ENCODE assay signal across 9 cellular contexts in the genomic region with DNA sequence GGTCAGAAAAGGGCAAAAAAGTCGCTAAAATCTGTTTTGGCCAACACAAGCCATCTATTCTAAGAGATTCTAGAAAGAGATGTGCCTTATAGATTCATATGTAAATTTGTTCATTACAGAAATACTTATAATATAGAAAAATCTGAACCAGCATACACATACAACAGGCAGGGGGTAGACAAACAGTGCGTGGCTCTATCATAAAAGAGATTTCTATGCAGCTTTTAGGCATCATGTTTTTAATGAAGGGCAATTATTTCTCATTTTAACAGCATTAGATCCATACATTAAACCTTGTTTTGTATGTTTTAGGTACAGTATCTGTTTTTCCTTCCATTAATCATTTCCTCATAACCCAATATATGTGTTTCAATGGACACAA. TPM values are rescaled to one million over a fixed set of nuclear protein-coding genes. Genes with fewer than 3 reads are reported as not detected.
DNase-seq lines count a peak whose midpoint lies in the region; ATAC-seq and TF ChIP-seq lines count a peak whose summit lies in the region.
"Had no signal": no experiment of that assay in that cellular context is flagged by ENCODE, and none has a peak within 500 bp of the region (broad histone marks: within the 10 kb centered on the region; RNA-seq: fewer than 3 reads in every experiment).

No MANE protein-coding gene starts in this region.

- peaks cover 68% of the 10 kb centered on the region for H3K4me1 Mint-ChIP-seq in CD4-positive, alpha-beta T cell (ENCODE audit: low read depth)

- no peak for TF ChIP-seq CTCF in CD4-positive, alpha-beta T cell (IDR thresholded peaks at IDR 0.05)
- no peak for TF ChIP-seq CTCF in OCI-LY7 (conservative IDR thresholded peaks at IDR 0.05; ENCODE audit: low read length)
- TF ChIP-seq CTCF in parathyroid adenoma (IDR thresholded peaks at IDR 0.05), result no peak

- H3K9me3 ChIP-seq in CD4-positive, alpha-beta T cell (ENCODE audit: control insufficient read depth, low read length), result no peaks in the 10 kb centered on the region
- H3K9me3 ChIP-seq in OCI-LY7 (ENCODE audit: low read length) (no peaks in the 10 kb centered on the region), parathyroid adenoma (ENCODE audit: control insufficient read depth, low read length) (no peaks in the 10 kb centered on the region)
- H3K9me3 ChIP-seq in effector memory CD4-positive, alpha-beta T cell (ENCODE audit: control insufficient read depth, low read length), result no peaks in the 10 kb centered on the region
- H3K9me3 ChIP-seq: SJCRH30 had no signal

- peak overlapping the region; percentile 86 for H2AFZ ChIP-seq in OCI-LY7 (ENCODE audit: low read length)
- H2AFZ ChIP-seq in parathyroid adenoma, result peak overlapping the region; percentile 96

- ATAC-seq in CD4-positive, alpha-beta T cell (ENCODE audit: poor library complexity), result no peak
- no peak for ATAC-seq in HG02571 (IDR thresholded peaks at IDR 0.05; ENCODE audit: unreplicated experiment)

- peak overlapping the region; percentile 86 for H3K27ac ChIP-seq in CD4-positive, alpha-beta T cell (ENCODE audit: low read depth, low read length)
- H3K27ac ChIP-seq in OCI-LY7 (ENCODE audit: low read depth, low read length, poor library complexity, severe bottlenecking) (peak overlapping the region; percentile 58), parathyroid adenoma (no peak overlapping the region)
- H3K27ac ChIP-seq in effector memory CD4-positive, alpha-beta T cell (ENCODE audit: insufficient read depth, low read length, poor library complexity, severe bottlenecking), result peak overlapping the region; percentile 92
- H3K27ac ChIP-seq: SJCRH30 had no signal

- H3K36me3 ChIP-seq in OCI-LY7 (ENCODE audit: insufficient read depth, low read length) (no peaks in the 10 kb centered on the region; the same call in 1 of the 2 replicates), parathyroid adenoma (ENCODE audit: control insufficient read depth, insufficient read depth, low read length) (no peaks in the 10 kb centered on the region)
- peaks cover 15% of the 10 kb centered on the region for H3K36me3 ChIP-seq in effector memory CD4-positive, alpha-beta T cell (ENCODE audit: control insufficient read depth, insufficient read depth, low read length)
- H3K36me3 ChIP-seq: SJCRH30 had no signal

- H3K4me1 ChIP-seq in OCI-LY7 (ENCODE audit: insufficient read depth, low read length, poor library complexity, severe bottlenecking) (peaks cover 29% of the 10 kb centered on the region), parathyroid adenoma (peaks cover 15% of the 10 kb centered on the region)
- peaks cover 13% of the 10 kb centered on the region for H3K4me1 ChIP-seq in effector memory CD4-positive, alpha-beta T cell (ENCODE audit: control insufficient read depth, insufficient read depth, low read length, poor library complexity, severe bottlenecking)
- H3K4me1 ChIP-seq: SJCRH30 had no signal

- H3K27me3 ChIP-seq in CD4-positive, alpha-beta T cell (ENCODE audit: control insufficient read depth, insufficient read depth, low read length), result no peaks in the 10 kb centered on the region
- H3K27me3 ChIP-seq in effector memory CD4-positive, alpha-beta T cell (replicated peaks; ENCODE audit: control insufficient read depth, insufficient read depth, low read length, poor library complexity, severe bottlenecking), result no peaks in the 10 kb centered on the region
- no peaks in the 10 kb centered on the region for H3K27me3 ChIP-seq in parathyroid adenoma (ENCODE audit: control insufficient read depth, insufficient read depth, low read length)
- H3K27me3 ChIP-seq: SJCRH30 had no signal

- no peak overlapping the region for H3K9ac ChIP-seq in parathyroid adenoma

- H3K4me3 Mint-ChIP-seq in CD4-positive, alpha-beta T cell, result peak overlapping the region; percentile 93

- H3K4me2 ChIP-seq in OCI-LY7 (ENCODE audit: low read length) (peak overlapping the region; percentile 77), parathyroid adenoma (ENCODE audit: low read length) (peak overlapping the region; percentile 95)

- peak overlapping the region; percentile 99 for H3K27ac Mint-ChIP-seq in CD4-positive, alpha-beta T cell

- CTCF ChIA-PET in CD4-positive, alpha-beta T cell (lab: Charles Lee), result interaction anchor here (1.2 to 1.3 kb wide), 2 partner anchors 99 to 155 kb away, joined by 3 to 4 read pairs; no protein-coding TSS in a partner anchor
- CTCF ChIA-PET in OCI-LY7 (lab: Charles Lee; ENCODE audit: unreplicated experiment), result no interaction called here

- no TSS peak for BruUV-seq in OCI-LY7 (replicated peaks; lab: Mats Ljungman, UMichigan)

- no peaks in the 10 kb centered on the region for H4K20me1 ChIP-seq in OCI-LY7 (ENCODE audit: insufficient read depth, low read length)

- no peaks in the 10 kb centered on the region for H3K27me3 Mint-ChIP-seq in CD4-positive, alpha-beta T cell

- POLR2A ChIA-PET in CD4-positive, alpha-beta T cell (lab: Charles Lee), result interaction anchor here (0.6 to 2.0 kb wide), 4 partner anchors 33 to 113 kb away, joined by 3 to 15 read pairs (median 3); no protein-coding TSS in a partner anchor
- POLR2A ChIA-PET in OCI-LY7 (lab: Charles Lee), result no interaction called here

- H3K4me3 ChIP-seq in OCI-LY7 (ENCODE audit: low read depth, low read length, poor library complexity, severe bottlenecking), result peak overlapping the region; percentile 76
- H3K4me3 ChIP-seq in effector memory CD4-positive, alpha-beta T cell (ENCODE audit: insufficient read depth, low read depth, low read length, poor library complexity, severe bottlenecking), result peak overlapping the region; percentile 85
- peak overlapping the region; percentile 81 for H3K4me3 ChIP-seq in parathyroid adenoma (ENCODE audit: low read depth, low read length)

- no peaks in the 10 kb centered on the region for H3K9me3 Mint-ChIP-seq in CD4-positive, alpha-beta T cell

- peaks cover 12% of the 10 kb centered on the region for H3K79me2 ChIP-seq in OCI-LY7 (ENCODE audit: insufficient read depth, low read depth, low read length)
- no peaks in the 10 kb centered on the region for H3K79me2 ChIP-seq in parathyroid adenoma

- no peak for DNase-seq in CD4-positive, alpha-beta T cell
- no peak for DNase-seq in OCI-LY7 (ENCODE audit: low spot score)
- DNase-seq in effector memory CD4-positive, alpha-beta T cell, result no peak
- DNase-seq in RKO (ENCODE audit: low spot score), result no peak
- no peak for DNase-seq in NK-92 (lab: John Stamatoyannopoulos, UW; ENCODE audit: unreplicated experiment)
- DNase-seq in H4 (ENCODE audit: low spot score), result no peak

- no peaks in the 10 kb centered on the region for H3K9me2 ChIP-seq in OCI-LY7 (ENCODE audit: insufficient read depth, low read length)

- intact Hi-C loops in CD4-positive, alpha-beta T cell (cut with DNase I, micrococcal nuclease), result loop anchor here (1.0 to 5.0 kb wide), 4 partner anchors 33 to 96 kb away; partner anchors contain the start of genes BTN3A1 (in 1 of the 2) and HMGN4 (in 1 of the 2)
- intact Hi-C loops in OCI-LY7 (cut with micrococcal nuclease; ENCODE audit: unreplicated experiment), result no loop called here

- peaks cover 38% of the 10 kb centered on the region for H3K36me3 Mint-ChIP-seq in CD4-positive, alpha-beta T cell (ENCODE audit: low read depth)

RNA-seq across cellular contexts. Expression of gene BTN3A3, which starts 0.7 kb away (rescaled TPM):
- total RNA-seq in CD4-positive, alpha-beta T cell, result 10 to 100 TPM; 21.4 to 26.5 TPM
- 17.4 and 20.5 TPM in 2 replicates for total RNA-seq in OCI-LY7 (2014; rRNA removed; shearing (Covaris generic))
- total RNA-seq in OCI-LY7 (2022), result 22.1 and 26.9 TPM in 2 replicates
- total RNA-seq in H4 (2014; rRNA removed; shearing (Covaris generic)), result 15.3 and 20.6 TPM in 2 replicates

RNA-seq across cellular contexts. Expression of gene BTN2A1, which starts 16.8 kb away (rescaled TPM):
- total RNA-seq in CD4-positive, alpha-beta T cell, result 10 to 100 TPM; 16.2 to 17.5 TPM
- total RNA-seq in OCI-LY7 (2014; rRNA removed; shearing (Covaris generic)), result 15.4 and 22.8 TPM in 2 replicates
- total RNA-seq in OCI-LY7 (2022), result 23.4 and 23.5 TPM in 2 replicates
- total RNA-seq in H4 (2014; rRNA removed; shearing (Covaris generic)), result 7.4 and 10.4 TPM in 2 replicates

RNA-seq across cellular contexts. Expression of gene BTN3A1, which starts 38.9 kb away (rescaled TPM):
- 100 to 1,000 TPM; 109 TPM for total RNA-seq in CD4-positive, alpha-beta T cell
- 33.4 and 34.6 TPM in 2 replicates for total RNA-seq in OCI-LY7 (2014; rRNA removed; shearing (Covaris generic))
- 33.3 and 46.5 TPM in 2 replicates for total RNA-seq in OCI-LY7 (2022)
- total RNA-seq in H4 (2014; rRNA removed; shearing (Covaris generic)), result 26.6 and 29.0 TPM in 2 replicates

RNA-seq across cellular contexts. Expression of gene BTN2A2, which starts 58.1 kb away (rescaled TPM):
- 10 to 100 TPM in 1 of 2 experiments, 1 to 10 TPM in 1; 9.7 to 10.7 TPM for total RNA-seq in CD4-positive, alpha-beta T cell
- total RNA-seq in OCI-LY7 (2014; rRNA removed; shearing (Covaris generic)), result 42.0 and 45.1 TPM in 2 replicates
- 35.0 and 44.8 TPM in 2 replicates for total RNA-seq in OCI-LY7 (2022)
- 3.6 and 6.2 TPM in 2 replicates for total RNA-seq in H4 (2014; rRNA removed; shearing (Covaris generic))

RNA-seq across cellular contexts. Expression of gene BTN1A1, which starts 59.1 kb away (rescaled TPM):
- not detected for total RNA-seq in CD4-positive, alpha-beta T cell
- 0.25 and 0.36 TPM in 2 replicates for total RNA-seq in OCI-LY7 (2014; rRNA removed; shearing (Covaris generic))
- total RNA-seq in OCI-LY7 (2022), result 1.0 and 1.1 TPM in 2 replicates
- not detected in 2 replicates for total RNA-seq in H4 (2014; rRNA removed; shearing (Covaris generic))
